Comparison of ENCODE assay signal across 1 cellular context in the genomic region with DNA sequence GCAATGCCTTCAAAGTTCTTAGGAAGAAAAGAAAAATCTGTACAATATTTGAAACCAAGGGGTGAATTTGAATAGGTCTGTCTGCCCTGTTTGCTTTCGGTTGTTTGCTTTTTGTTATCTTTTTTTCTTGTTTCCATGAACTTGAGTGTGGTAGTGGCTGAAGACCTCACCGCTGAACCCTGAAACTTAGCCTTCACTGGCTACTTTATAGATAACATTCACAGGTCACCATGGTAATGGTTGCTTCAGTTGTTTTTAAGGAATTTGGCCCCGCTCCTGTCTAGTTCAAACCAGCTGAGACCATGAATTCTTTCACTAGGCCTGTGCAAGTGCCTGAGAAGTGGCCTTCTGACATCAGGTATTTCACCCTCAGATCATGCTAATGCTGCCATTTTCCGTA.
TF ChIP-seq lines count a peak whose summit lies in the region.

No MANE protein-coding gene starts in this region.

TF ChIP-seq in HepG2, 621 proteins besides CTCF, POLR2A, EP300 and RAD21 (continued from another document and continues in another):
- no peak for TF ChIP-seq PRMT3 (CRISPR knock-in tag; IDR thresholded peaks at IDR 0.05; ENCODE audit: borderline replicate concordance, low read depth)
- no peak for TF ChIP-seq BRF2 (CRISPR knock-in tag; IDR thresholded peaks at IDR 0.05)
- TF ChIP-seq TCF7L2 (IDR thresholded peaks at IDR 0.05; ENCODE audit: low read depth, low read length), result no peak
- TF ChIP-seq FOSL1 (CRISPR knock-in tag; IDR thresholded peaks at IDR 0.05; ENCODE audit: borderline replicate concordance), result no peak
- no peak for TF ChIP-seq ZNF343 (CRISPR knock-in tag; IDR thresholded peaks at IDR 0.05)
- TF ChIP-seq ZNF160 (CRISPR knock-in tag; IDR thresholded peaks at IDR 0.05), result no peak
- TF ChIP-seq CAMTA2 (CRISPR knock-in tag; IDR thresholded peaks at IDR 0.05; ENCODE audit: borderline replicate concordance), result no peak
- no peak; the same call in 1 of the 2 replicates for TF ChIP-seq STAG1 (CRISPR knock-in tag; IDR thresholded peaks at IDR 0.05)
- TF ChIP-seq SOX13 (IDR thresholded peaks at IDR 0.05), result peak; percentile 63
- peak in 1 of 2 experiments; percentile 86; a peak in 2 of 4 replicates for TF ChIP-seq SOX13 (CRISPR knock-in tag; conservative IDR thresholded peaks at IDR 0.05 in 1 of 2, IDR thresholded peaks at IDR 0.05 in 1 of 2)
- TF ChIP-seq, protein P1, sequence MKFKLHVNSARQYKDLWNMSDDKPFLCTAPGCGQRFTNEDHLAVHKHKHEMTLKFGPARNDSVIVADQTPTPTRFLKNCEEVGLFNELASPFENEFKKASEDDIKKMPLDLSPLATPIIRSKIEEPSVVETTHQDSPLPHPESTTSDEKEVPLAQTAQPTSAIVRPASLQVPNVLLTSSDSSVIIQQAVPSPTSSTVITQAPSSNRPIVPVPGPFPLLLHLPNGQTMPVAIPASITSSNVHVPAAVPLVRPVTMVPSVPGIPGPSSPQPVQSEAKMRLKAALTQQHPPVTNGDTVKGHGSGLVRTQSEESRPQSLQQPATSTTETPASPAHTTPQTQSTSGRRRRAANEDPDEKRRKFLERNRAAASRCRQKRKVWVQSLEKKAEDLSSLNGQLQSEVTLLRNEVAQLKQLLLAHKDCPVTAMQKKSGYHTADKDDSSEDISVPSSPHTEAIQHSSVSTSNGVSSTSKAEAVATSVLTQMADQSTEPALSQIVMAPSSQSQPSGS (CRISPR knock-in tag; IDR thresholded peaks at IDR 0.05), result peak; percentile 65; the same call in 1 of the 2 replicates
- no peak for TF ChIP-seq IRF9 (CRISPR knock-in tag; IDR thresholded peaks at IDR 0.05; ENCODE audit: borderline replicate concordance)
- no peak for TF ChIP-seq KLF12 (CRISPR knock-in tag; IDR thresholded peaks at IDR 0.05; ENCODE audit: borderline replicate concordance)
- no peak for TF ChIP-seq CREB3 (CRISPR knock-in tag; IDR thresholded peaks at IDR 0.05)
- TF ChIP-seq, protein P2, sequence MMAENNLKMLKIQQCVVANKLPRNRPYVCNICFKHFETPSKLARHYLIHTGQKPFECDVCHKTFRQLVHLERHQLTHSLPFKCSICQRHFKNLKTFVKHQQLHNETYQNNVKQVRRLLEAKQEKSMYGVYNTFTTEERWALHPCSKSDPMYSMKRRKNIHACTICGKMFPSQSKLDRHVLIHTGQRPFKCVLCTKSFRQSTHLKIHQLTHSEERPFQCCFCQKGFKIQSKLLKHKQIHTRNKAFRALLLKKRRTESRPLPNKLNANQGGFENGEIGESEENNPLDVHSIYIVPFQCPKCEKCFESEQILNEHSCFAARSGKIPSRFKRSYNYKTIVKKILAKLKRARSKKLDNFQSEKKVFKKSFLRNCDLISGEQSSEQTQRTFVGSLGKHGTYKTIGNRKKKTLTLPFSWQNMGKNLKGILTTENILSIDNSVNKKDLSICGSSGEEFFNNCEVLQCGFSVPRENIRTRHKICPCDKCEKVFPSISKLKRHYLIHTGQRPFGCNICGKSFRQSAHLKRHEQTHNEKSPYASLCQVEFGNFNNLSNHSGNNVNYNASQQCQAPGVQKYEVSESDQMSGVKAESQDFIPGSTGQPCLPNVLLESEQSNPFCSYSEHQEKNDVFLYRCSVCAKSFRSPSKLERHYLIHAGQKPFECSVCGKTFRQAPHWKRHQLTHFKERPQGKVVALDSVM (CRISPR knock-in tag; IDR thresholded peaks at IDR 0.05), result no peak
- no peak for TF ChIP-seq ZIK1 (CRISPR knock-in tag; IDR thresholded peaks at IDR 0.05; ENCODE audit: borderline replicate concordance, low read depth)
- TF ChIP-seq TIGD3 (CRISPR knock-in tag; IDR thresholded peaks at IDR 0.05; ENCODE audit: borderline replicate concordance), result no peak
- TF ChIP-seq THYN1 (CRISPR knock-in tag; IDR thresholded peaks at IDR 0.05; ENCODE audit: borderline replicate concordance, low read depth), result 0 out of 2 replicates have a peak, but pooled peaks have one; percentile 44
- TF ChIP-seq FOXK1 (CRISPR knock-in tag; IDR thresholded peaks at IDR 0.05; ENCODE audit: borderline replicate concordance, low read depth), result peak; percentile 70; the same call in 1 of the 2 replicates
- no peak for TF ChIP-seq ZEB1 (IDR thresholded peaks at IDR 0.05; ENCODE audit: insufficient replicate concordance, low read depth)
- TF ChIP-seq, protein P3, sequence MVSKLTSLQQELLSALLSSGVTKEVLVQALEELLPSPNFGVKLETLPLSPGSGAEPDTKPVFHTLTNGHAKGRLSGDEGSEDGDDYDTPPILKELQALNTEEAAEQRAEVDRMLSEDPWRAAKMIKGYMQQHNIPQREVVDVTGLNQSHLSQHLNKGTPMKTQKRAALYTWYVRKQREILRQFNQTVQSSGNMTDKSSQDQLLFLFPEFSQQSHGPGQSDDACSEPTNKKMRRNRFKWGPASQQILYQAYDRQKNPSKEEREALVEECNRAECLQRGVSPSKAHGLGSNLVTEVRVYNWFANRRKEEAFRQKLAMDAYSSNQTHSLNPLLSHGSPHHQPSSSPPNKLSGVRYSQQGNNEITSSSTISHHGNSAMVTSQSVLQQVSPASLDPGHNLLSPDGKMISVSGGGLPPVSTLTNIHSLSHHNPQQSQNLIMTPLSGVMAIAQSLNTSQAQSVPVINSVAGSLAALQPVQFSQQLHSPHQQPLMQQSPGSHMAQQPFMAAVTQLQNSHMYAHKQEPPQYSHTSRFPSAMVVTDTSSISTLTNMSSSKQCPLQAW (CRISPR knock-in tag; IDR thresholded peaks at IDR 0.05), result no peak; the same call in 1 of the 2 replicates
- TF ChIP-seq ZNF234 (CRISPR knock-in tag; conservative IDR thresholded peaks at IDR 0.05), result no peak
- TF ChIP-seq KDM4B (CRISPR knock-in tag; IDR thresholded peaks at IDR 0.05), result 0 out of 2 replicates have a peak, but pooled peaks have one; percentile 41
- TF ChIP-seq, protein P4, sequence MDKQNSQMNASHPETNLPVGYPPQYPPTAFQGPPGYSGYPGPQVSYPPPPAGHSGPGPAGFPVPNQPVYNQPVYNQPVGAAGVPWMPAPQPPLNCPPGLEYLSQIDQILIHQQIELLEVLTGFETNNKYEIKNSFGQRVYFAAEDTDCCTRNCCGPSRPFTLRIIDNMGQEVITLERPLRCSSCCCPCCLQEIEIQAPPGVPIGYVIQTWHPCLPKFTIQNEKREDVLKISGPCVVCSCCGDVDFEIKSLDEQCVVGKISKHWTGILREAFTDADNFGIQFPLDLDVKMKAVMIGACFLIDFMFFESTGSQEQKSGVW (CRISPR knock-in tag; IDR thresholded peaks at IDR 0.05; ENCODE audit: borderline replicate concordance), result no peak
- no peak for TF ChIP-seq ZSCAN22 (CRISPR knock-in tag; IDR thresholded peaks at IDR 0.05)
- no peak for TF ChIP-seq NFE2L2 (IDR thresholded peaks at IDR 0.05; ENCODE audit: low read length)
- TF ChIP-seq ZNF597 (CRISPR knock-in tag; IDR thresholded peaks at IDR 0.05), result no peak
- TF ChIP-seq TAF15 (IDR thresholded peaks at IDR 0.05; ENCODE audit: low read depth, low read length, poor library complexity, severe bottlenecking), result no peak
- TF ChIP-seq SMAD9 (CRISPR knock-in tag; IDR thresholded peaks at IDR 0.05), result no peak
- TF ChIP-seq ZNF383 (CRISPR knock-in tag; IDR thresholded peaks at IDR 0.05; ENCODE audit: borderline replicate concordance), result no peak
- TF ChIP-seq ATF7-NPFF (CRISPR knock-in tag; IDR thresholded peaks at IDR 0.05; ENCODE audit: low read depth), result no peak
- TF ChIP-seq RNF2 (conservative IDR thresholded peaks at IDR 0.05; ENCODE audit: low read depth), result no peak
- TF ChIP-seq, protein P5, sequence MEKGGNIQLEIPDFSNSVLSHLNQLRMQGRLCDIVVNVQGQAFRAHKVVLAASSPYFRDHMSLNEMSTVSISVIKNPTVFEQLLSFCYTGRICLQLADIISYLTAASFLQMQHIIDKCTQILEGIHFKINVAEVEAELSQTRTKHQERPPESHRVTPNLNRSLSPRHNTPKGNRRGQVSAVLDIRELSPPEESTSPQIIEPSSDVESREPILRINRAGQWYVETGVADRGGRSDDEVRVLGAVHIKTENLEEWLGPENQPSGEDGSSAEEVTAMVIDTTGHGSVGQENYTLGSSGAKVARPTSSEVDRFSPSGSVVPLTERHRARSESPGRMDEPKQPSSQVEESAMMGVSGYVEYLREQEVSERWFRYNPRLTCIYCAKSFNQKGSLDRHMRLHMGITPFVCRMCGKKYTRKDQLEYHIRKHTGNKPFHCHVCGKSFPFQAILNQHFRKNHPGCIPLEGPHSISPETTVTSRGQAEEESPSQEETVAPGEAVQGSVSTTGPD (CRISPR knock-in tag; IDR thresholded peaks at IDR 0.05), result no peak
- no peak for TF ChIP-seq ZC3H13 (CRISPR knock-in tag; IDR thresholded peaks at IDR 0.05)
- no peak for TF ChIP-seq ZNF337 (CRISPR knock-in tag; IDR thresholded peaks at IDR 0.05; ENCODE audit: borderline replicate concordance, low read depth)
- no peak for TF ChIP-seq SYNCRIP (IDR thresholded peaks at IDR 0.05; ENCODE audit: insufficient read depth, low read depth, low read length)
- no peak for TF ChIP-seq IKZF4 (CRISPR knock-in tag; IDR thresholded peaks at IDR 0.05; ENCODE audit: borderline replicate concordance, low read depth, not compliant biosample characterization)
- no peak for TF ChIP-seq RORA (CRISPR knock-in tag; IDR thresholded peaks at IDR 0.05)
- TF ChIP-seq HOXA7 (CRISPR knock-in tag; IDR thresholded peaks at IDR 0.05), result no peak
- no peak for TF ChIP-seq CENPT (CRISPR knock-in tag; IDR thresholded peaks at IDR 0.05; ENCODE audit: low read depth)
- no peak for TF ChIP-seq ZNF451 (CRISPR knock-in tag; IDR thresholded peaks at IDR 0.05)
- no peak for TF ChIP-seq ZNF367 (CRISPR knock-in tag; IDR thresholded peaks at IDR 0.05; ENCODE audit: borderline replicate concordance)
- peak; percentile 66; the same call in 1 of the 2 replicates for TF ChIP-seq ZNF614 (CRISPR knock-in tag; IDR thresholded peaks at IDR 0.05; ENCODE audit: borderline replicate concordance)
- TF ChIP-seq NR2F1 (CRISPR knock-in tag; IDR thresholded peaks at IDR 0.05), result peak in 1 of 2 experiments; percentile 53; a peak in 2 of 4 replicates
- TF ChIP-seq PAX8 (CRISPR knock-in tag; IDR thresholded peaks at IDR 0.05; ENCODE audit: borderline replicate concordance), result no peak
- no peak for TF ChIP-seq GZF1 (CRISPR knock-in tag; IDR thresholded peaks at IDR 0.05)
